Comparison of ENCODE assay signal across 33 cellular contexts in genomic region chr10:18557960-18558359, GRCh38.
"Had no signal": no experiment of that assay in that cellular context is flagged by ENCODE, and none has a peak within 500 bp of the region (broad histone marks: within the 10 kb centered on the region; RNA-seq: fewer than 3 reads in every experiment).

No MANE protein-coding gene starts in this region.

- ATAC-seq: activated CD4-positive, alpha-beta T cell treated with anti-CD3 and anti-CD28 coated beads for 36 hours; activated CD8-positive, alpha-beta memory T cell treated with anti-CD3 and anti-CD28 coated beads, Interleukin-2, amount 10 ng/mL, durations not matched to agents 7 days and 5 days; activated CD8-positive, alpha-beta T cell treated with anti-CD3 and anti-CD28 coated beads, Interleukin-2, amount 10 ng/mL, durations not matched to agents 7 days and 5 days; activated naive CD8-positive, alpha-beta T cell treated with anti-CD3 and anti-CD28 coated beads, Interleukin-2, amount 50 U/mL, for 24 hours; body of pancreas; effector memory CD8-positive, alpha-beta T cell; gastroesophageal sphincter; T-helper 17 cell had no signal

- H3K4me3 ChIP-seq: adrenal gland, body of pancreas, esophagus squamous epithelium, gastroesophageal sphincter had no signal

- H3K27me3 ChIP-seq: adrenal gland, body of pancreas, esophagus squamous epithelium, gastroesophageal sphincter had no signal

- FAIRE-seq: colon, endometrium, endothelial cell of umbilical vein had no signal

- H3K4me1 ChIP-seq: adrenal gland, body of pancreas, esophagus squamous epithelium, gastroesophageal sphincter had no signal

- H3K36me3 ChIP-seq: adrenal gland had no signal

- H3K27ac ChIP-seq: adrenal gland, body of pancreas, epithelial cell of prostate, esophagus squamous epithelium, gastroesophageal sphincter had no signal

- DNase-seq: activated CD4-positive, alpha-beta memory T cell treated with anti-CD3 and anti-CD28 coated beads for 36 hours; activated CD4-positive, alpha-beta T cell treated with anti-CD3 and anti-CD28 coated beads for 36 hours; activated CD4-positive, alpha-beta T cell treated with anti-CD3 and anti-CD28 coated beads, Interleukin-2, amount 10 ng/mL, durations not matched to agents 24 days and 14 days; activated CD4-positive, CD25-positive, alpha-beta regulatory T cell; activated CD4-positive, CD25-positive, alpha-beta regulatory T cell treated with anti-CD3 and anti-CD28 coated beads, Interleukin-2, amount 50 U/mL, for 72 hours; activated CD8-positive, alpha-beta memory T cell treated with anti-CD3 and anti-CD28 coated beads, Interleukin-2, amount 10 ng/mL, durations not matched to agents 7 days and 5 days; activated CD8-positive, alpha-beta memory T cell treated with anti-CD3 and anti-CD28 coated beads, Interleukin-2, amount 50 U/mL, for 4 hours; activated CD8-positive, alpha-beta T cell treated with anti-CD3 and anti-CD28 coated beads, Interleukin-2, amount 10 ng/mL, durations not matched to agents 7 days and 5 days; activated effector memory CD4-positive, alpha-beta T cell treated with anti-CD3 and anti-CD28 coated beads, Interleukin-2, amount 50 U/mL, for 16 hours; activated naive CD4-positive, alpha-beta T cell treated with anti-CD3 and anti-CD28 coated beads for 36 hours; activated naive CD8-positive, alpha-beta T cell treated with anti-CD3 and anti-CD28 coated beads for 36 hours; activated naive CD8-positive, alpha-beta T cell treated with anti-CD3 and anti-CD28 coated beads, Interleukin-2, amount 50 U/mL, for 24 hours; activated T-cell treated with anti-CD3 and anti-CD28 coated beads, Interleukin-2, amount 50 U/mL, for 1 hour; activated T-cell treated with anti-CD3 and anti-CD28 coated beads, Interleukin-2, amount 50 U/mL, for 48 hours; adrenal gland; amygdala; aorta; body of pancreas; caudate nucleus; cortex of kidney; dermis blood vessel endothelial cell; effector CD4-positive, alpha-beta T cell; effector memory CD8-positive, alpha-beta T cell; esophagus squamous epithelium; foreskin melanocyte; T-helper 1 cell; T-helper 17 cell; T1000 had no signal

- H3K9me3 ChIP-seq: adrenal gland, gastroesophageal sphincter had no signal
